Comparison of ENCODE assay signal across 29 cellular contexts in the genomic region with DNA sequence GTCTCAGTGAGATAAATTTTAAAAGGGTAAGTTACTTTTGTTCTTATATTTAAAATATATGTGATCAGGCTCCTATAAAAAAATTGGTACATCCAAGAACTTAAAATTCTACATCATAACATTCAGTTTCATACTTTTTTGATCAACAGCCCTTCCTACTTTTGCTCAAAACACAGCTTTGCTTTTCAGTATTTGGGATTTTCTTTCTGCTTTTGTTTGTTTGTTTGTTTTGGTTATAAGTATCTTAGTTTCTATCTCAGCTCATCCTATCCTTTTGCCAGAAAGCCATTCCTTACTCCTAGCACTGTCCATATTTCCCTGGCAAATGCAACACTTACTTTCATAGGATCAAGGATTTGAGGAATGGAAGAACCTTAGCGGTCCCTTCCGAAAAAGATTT.
"Had no signal": no experiment of that assay in that cellular context is flagged by ENCODE, and none has a peak within 500 bp of the region (broad histone marks: within the 10 kb centered on the region; RNA-seq: fewer than 3 reads in every experiment).

No MANE protein-coding gene starts in this region.

- H3K9me3 Mint-ChIP-seq: activated CD4-positive, alpha-beta memory T cell treated with anti-CD3 and anti-CD28 coated beads for 36 hours; activated CD4-positive, alpha-beta T cell treated with anti-CD3 and anti-CD28 coated beads, Interleukin-2, amount 10 ng/mL, durations not matched to agents 24 days and 14 days; activated naive CD4-positive, alpha-beta T cell treated with anti-CD3 and anti-CD28 coated beads, Interleukin-2, amount 10 ng/mL, durations not matched to agents 7 days and 5 days; activated naive CD4-positive, alpha-beta T cell treated with anti-CD3 and anti-CD28 coated beads, Interleukin-2, amount 50 U/mL, for 72 hours; activated naive CD8-positive, alpha-beta T cell treated with anti-CD3 and anti-CD28 coated beads, Interleukin-2, amount 10 ng/mL, durations not matched to agents 7 days and 5 days; activated T-helper 1 cell treated with anti-CD3 and anti-CD28 coated beads, Interleukin-12 subunit alpha, Interleukin-12 subunit beta, Interleukin-2, Interleukin-4 antibody, amounts not matched to agents 30 ng/mL and 10 ng/mL and 1 ng/mL, durations not matched to agents 14 hours and 24 hours and 36 hours; activated T-helper 2 cell treated with anti-CD3 and anti-CD28 coated beads, Interferon-gamma antibody, Interleukin-2, Interleukin-4, amounts not matched to agents 10 μg/mL and 5 μg/mL and 100 μg/mL, durations not matched to agents 14 hours and 24 hours and 36 hours; dendritic cell treated with granulocyte-macrophage colony-stimulating factor and Interleukin-4, amounts not matched to agents 40 ng/mL and 50 ng/mL, for 4 days; endodermal cell had no signal

- H3K4me3 Mint-ChIP-seq: activated CD4-positive, alpha-beta memory T cell treated with anti-CD3 and anti-CD28 coated beads for 36 hours; activated CD4-positive, alpha-beta T cell treated with anti-CD3 and anti-CD28 coated beads for 36 hours; activated CD4-positive, alpha-beta T cell treated with anti-CD3 and anti-CD28 coated beads, Interleukin-2, amount 10 ng/mL, durations not matched to agents 24 days and 14 days; activated CD8-positive, alpha-beta memory T cell treated with anti-CD3 and anti-CD28 coated beads, Interleukin-2, amount 10 ng/mL, durations not matched to agents 7 days and 5 days; activated CD8-positive, alpha-beta T cell treated with anti-CD3 and anti-CD28 coated beads, Interleukin-2, amount 10 ng/mL, durations not matched to agents 7 days and 5 days; activated naive CD4-positive, alpha-beta T cell treated with anti-CD3 and anti-CD28 coated beads, Interleukin-2, amount 10 ng/mL, durations not matched to agents 7 days and 5 days; activated naive CD8-positive, alpha-beta T cell treated with anti-CD3 and anti-CD28 coated beads, Interleukin-2, amount 10 ng/mL, durations not matched to agents 7 days and 5 days; activated T-helper 1 cell treated with anti-CD3 and anti-CD28 coated beads, Interleukin-12 subunit alpha, Interleukin-12 subunit beta, Interleukin-2, Interleukin-4 antibody, amounts not matched to agents 30 ng/mL and 10 ng/mL and 1 ng/mL, durations not matched to agents 14 hours and 24 hours and 36 hours; dendritic cell treated with granulocyte-macrophage colony-stimulating factor and Interleukin-4, amounts not matched to agents 40 ng/mL and 50 ng/mL, for 4 days; endodermal cell had no signal

- DNase-seq: activated CD4-positive, alpha-beta memory T cell treated with anti-CD3 and anti-CD28 coated beads for 36 hours; activated CD4-positive, alpha-beta T cell treated with anti-CD3 and anti-CD28 coated beads for 36 hours; activated CD4-positive, alpha-beta T cell treated with anti-CD3 and anti-CD28 coated beads, Interleukin-2, amount 10 ng/mL, durations not matched to agents 24 days and 14 days; activated CD4-positive, CD25-positive, alpha-beta regulatory T cell; activated CD4-positive, CD25-positive, alpha-beta regulatory T cell treated with anti-CD3 and anti-CD28 coated beads, Interleukin-2, amount 50 U/mL, for 72 hours; activated CD8-positive, alpha-beta memory T cell treated with anti-CD3 and anti-CD28 coated beads, Interleukin-2, amount 10 ng/mL, durations not matched to agents 7 days and 5 days; activated CD8-positive, alpha-beta memory T cell treated with anti-CD3 and anti-CD28 coated beads, Interleukin-2, amount 50 U/mL, for 4 hours; activated CD8-positive, alpha-beta T cell treated with anti-CD3 and anti-CD28 coated beads, Interleukin-2, amount 10 ng/mL, durations not matched to agents 7 days and 5 days; activated effector memory CD4-positive, alpha-beta T cell treated with anti-CD3 and anti-CD28 coated beads, Interleukin-2, amount 50 U/mL, for 16 hours; activated naive CD4-positive, alpha-beta T cell; activated naive CD4-positive, alpha-beta T cell treated with anti-CD3 and anti-CD28 coated beads, Interleukin-2, amount 10 ng/mL, durations not matched to agents 7 days and 5 days; activated naive CD8-positive, alpha-beta T cell treated with anti-CD3 and anti-CD28 coated beads, Interleukin-2, amount 10 ng/mL, durations not matched to agents 7 days and 5 days; activated T-cell treated with anti-CD3 and anti-CD28 coated beads, Interleukin-2, amount 50 U/mL, for 1 hour; activated T-cell treated with anti-CD3 and anti-CD28 coated beads, Interleukin-2, amount 50 U/mL, for 48 hours; central memory CD4-positive, alpha-beta T cell; cerebellar nuclear complex; dorsolateral prefrontal cortex; effector memory CD4-positive, alpha-beta T cell; endodermal cell; foreskin fibroblast; head of caudate nucleus; T-helper 2 cell had no signal

- H3K27ac ChIP-seq: ascending aorta, cardiac muscle cell, dorsolateral prefrontal cortex had no signal

- H3K36me3 ChIP-seq: ascending aorta, cardiac muscle cell had no signal

- H3K27me3 Mint-ChIP-seq: activated CD4-positive, alpha-beta memory T cell treated with anti-CD3 and anti-CD28 coated beads for 36 hours; activated CD4-positive, alpha-beta T cell treated with anti-CD3 and anti-CD28 coated beads for 36 hours; activated CD4-positive, alpha-beta T cell treated with anti-CD3 and anti-CD28 coated beads, Interleukin-2, amount 10 ng/mL, durations not matched to agents 24 days and 14 days; activated CD8-positive, alpha-beta memory T cell treated with anti-CD3 and anti-CD28 coated beads, Interleukin-2, amount 10 ng/mL, durations not matched to agents 7 days and 5 days; activated naive CD4-positive, alpha-beta T cell treated with anti-CD3 and anti-CD28 coated beads, Interleukin-2, amount 10 ng/mL, durations not matched to agents 7 days and 5 days; activated naive CD8-positive, alpha-beta T cell treated with anti-CD3 and anti-CD28 coated beads, Interleukin-2, amount 10 ng/mL, durations not matched to agents 7 days and 5 days had no signal

- H3K27ac Mint-ChIP-seq: activated CD4-positive, alpha-beta memory T cell treated with anti-CD3 and anti-CD28 coated beads for 36 hours; activated CD4-positive, alpha-beta T cell treated with anti-CD3 and anti-CD28 coated beads for 36 hours; activated CD4-positive, alpha-beta T cell treated with anti-CD3 and anti-CD28 coated beads, Interleukin-2, amount 10 ng/mL, durations not matched to agents 24 days and 14 days; activated CD8-positive, alpha-beta memory T cell treated with anti-CD3 and anti-CD28 coated beads, Interleukin-2, amount 10 ng/mL, durations not matched to agents 7 days and 5 days; activated CD8-positive, alpha-beta T cell treated with anti-CD3 and anti-CD28 coated beads, Interleukin-2, amount 10 ng/mL, durations not matched to agents 7 days and 5 days; activated naive CD4-positive, alpha-beta T cell treated with anti-CD3 and anti-CD28 coated beads, Interleukin-2, amount 10 ng/mL, durations not matched to agents 7 days and 5 days; activated naive CD4-positive, alpha-beta T cell treated with anti-CD3 and anti-CD28 coated beads, Interleukin-2, amount 50 U/mL, for 72 hours; activated naive CD8-positive, alpha-beta T cell treated with anti-CD3 and anti-CD28 coated beads, Interleukin-2, amount 10 ng/mL, durations not matched to agents 7 days and 5 days; activated T-helper 1 cell treated with anti-CD3 and anti-CD28 coated beads, Interleukin-12 subunit alpha, Interleukin-12 subunit beta, Interleukin-2, Interleukin-4 antibody, amounts not matched to agents 30 ng/mL and 10 ng/mL and 1 ng/mL, durations not matched to agents 14 hours and 24 hours and 36 hours; activated T-helper 2 cell treated with anti-CD3 and anti-CD28 coated beads, Interferon-gamma antibody, Interleukin-2, Interleukin-4, amounts not matched to agents 10 μg/mL and 5 μg/mL and 100 μg/mL, durations not matched to agents 14 hours and 24 hours and 36 hours; dendritic cell treated with granulocyte-macrophage colony-stimulating factor and Interleukin-4, amounts not matched to agents 40 ng/mL and 50 ng/mL, for 4 days; endodermal cell had no signal

- H3K27me3 ChIP-seq: ascending aorta, cardiac muscle cell had no signal

- H3K9me3 ChIP-seq: ascending aorta had no signal

- H3K4me3 ChIP-seq: ascending aorta, cardiac muscle cell, dorsolateral prefrontal cortex had no signal

- FAIRE-seq: frontal cortex had no signal
